In the genomic region with DNA sequence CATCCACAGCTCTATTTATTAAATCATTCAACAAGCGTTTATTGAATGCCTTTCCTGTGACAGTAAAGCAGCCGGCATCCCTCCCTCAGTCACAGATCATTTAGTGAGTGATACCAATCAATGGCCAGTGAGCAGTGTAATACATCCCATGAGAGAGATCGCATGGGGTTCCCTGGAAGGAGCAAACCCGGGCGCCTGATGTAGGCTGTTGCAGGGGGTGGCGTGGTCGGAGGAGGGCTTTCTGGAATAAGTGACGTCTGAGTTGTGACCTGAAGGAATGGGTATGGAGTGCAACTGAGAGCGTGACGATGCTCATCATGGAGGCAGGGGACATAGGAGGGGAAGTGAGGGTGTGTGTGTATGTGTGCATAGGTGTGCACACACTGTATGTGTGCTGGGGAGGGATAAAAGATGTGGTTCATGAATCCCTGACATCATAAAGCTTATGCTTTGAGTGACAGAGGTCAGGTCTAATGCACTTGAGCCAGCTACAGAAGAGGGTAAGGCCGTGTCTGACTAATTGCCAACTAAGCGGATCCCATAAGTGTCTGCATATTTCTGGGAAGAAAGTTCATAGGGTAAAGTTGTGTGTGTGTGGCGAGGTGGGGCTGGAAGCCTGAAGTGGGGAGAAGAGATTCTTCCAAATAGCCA, we compare ENCODE assay signal across 32 cellular contexts. TPM values are rescaled to one million over a fixed set of nuclear protein-coding genes. Genes with fewer than 3 reads are reported as not detected.
A peak's percentile ranks its signal among the peaks of the same experiment; 100 is the strongest.
DNase-seq lines count a peak whose midpoint lies in the region; ATAC-seq, FAIRE-seq and TF ChIP-seq lines count a peak whose summit lies in the region.
"Had no signal": no experiment of that assay in that cellular context is flagged by ENCODE, and none has a peak within 500 bp of the region (broad histone marks: within the 10 kb centered on the region; RNA-seq: fewer than 3 reads in every experiment).

No MANE protein-coding gene starts in this region.

- H3K4me3 Mint-ChIP-seq in activated naive CD4-positive, alpha-beta T cell treated with anti-CD3 and anti-CD28 coated beads, Interleukin-2, amount 50 U/mL, for 24 hours: no peak overlapping the region
- H3K4me3 Mint-ChIP-seq: brain, T-cell had no signal

- H3K4me1 Mint-ChIP-seq in activated naive CD4-positive, alpha-beta T cell treated with anti-CD3 and anti-CD28 coated beads, Interleukin-2, amount 50 U/mL, for 24 hours: peaks cover 87% of the 10 kb centered on the region

- H2AFZ ChIP-seq in K562 (ENCODE audit: low read depth, low read length): no peak overlapping the region
- H2AFZ ChIP-seq: hepatocyte had no signal

- no peak for TF ChIP-seq RAD21 in K562 (CRISPR knock-in tag; conservative IDR thresholded peaks at IDR 0.05 in 1 of 2, IDR thresholded peaks at IDR 0.05 in 1 of 2)

- TF ChIP-seq CTCF in K562 (IDR thresholded peaks at IDR 0.05 in 2 of 3, conservative IDR thresholded peaks at IDR 0.05 in 1 of 3; ENCODE audit: insufficient read depth in 2 of 3, low read depth in 1 of 3, low read length in 3 of 3): no peak
- TF ChIP-seq CTCF in spleen (IDR thresholded peaks at IDR 0.05 in 8 of 11, conservative IDR thresholded peaks at IDR 0.05 in 3 of 11): no peak

- H3K27ac ChIP-seq in K562 (ENCODE audit: extremely low read depth, low read depth, low read length) (no peak overlapping the region), spleen (peak overlapping the region in 4 of 8 donors; percentile 17 to 97 (median 96))
- H3K27ac ChIP-seq: 22Rv1, dorsolateral prefrontal cortex, gastrocnemius medialis, hepatocyte, left ventricle myocardium inferior, psoas muscle, vagina had no signal

- TF ChIP-seq POLR2A in K562 (conservative IDR thresholded peaks at IDR 0.05): no peak
- TF ChIP-seq POLR2A in spleen (IDR thresholded peaks at IDR 0.05): no peak

- intact Hi-C loops in K562 (cut with micrococcal nuclease): no loop called here
- intact Hi-C loops in spleen (cut with DNase I; ENCODE audit: low total_unique reads): loop anchor here (10.0 kb wide), 1 partner anchor 280 kb away; the partner anchor contains the start of gene DYRK3

- H3K9me3 ChIP-seq in K562 (replicated peaks; ENCODE audit: control insufficient read depth, insufficient read depth, low read depth, low read length): no peaks in the 10 kb centered on the region
- no peaks in the 10 kb centered on the region for H3K9me3 ChIP-seq in spleen
- H3K9me3 ChIP-seq: gastrocnemius medialis, left ventricle myocardium inferior, MG63, psoas muscle, vagina had no signal

- no TSS peak for BruUV-seq in K562 (replicated peaks; lab: Mats Ljungman, UMichigan)

- H3K27me3 Mint-ChIP-seq in activated naive CD4-positive, alpha-beta T cell treated with anti-CD3 and anti-CD28 coated beads, Interleukin-2, amount 50 U/mL, for 24 hours: no peaks in the 10 kb centered on the region
- H3K27me3 Mint-ChIP-seq: T-cell had no signal

- no peak for FAIRE-seq in K562 (lab: Jason Lieb, UNC)
- FAIRE-seq: GM19239, H54 had no signal

- DNase-seq in DMS79 treated with DMSO at 0.1 percent for 48 hours (lab: John Stamatoyannopoulos, UW): peak; percentile 33
- no peak for DNase-seq in DMS79 (lab: John Stamatoyannopoulos, UW)
- DNase-seq in activated naive CD4-positive, alpha-beta T cell treated with Interleukin-2 at 50 U/mL for 16 hours: no peak
- no peak for DNase-seq in K562 (ENCODE audit: extremely low read depth in 1 of 4, low spot score in 3 of 4)
- peak; percentile 56 for DNase-seq in spleen
- DNase-seq: cerebellar nuclear complex; DMS53; dorsolateral prefrontal cortex; gastrocnemius medialis; GDM1; left ventricle myocardium inferior; MG63; NCI-H1105 treated with DMSO at 0.1 percent for 48 hours; NCI-H2029 treated with DMSO at 0.1 percent for 48 hours; NCI-H2227 treated with DMSO at 0.1 percent for 48 hours; nucleus accumbens; psoas muscle; stimulated activated CD4-positive, alpha-beta T cell treated with anti-CD3 and anti-CD28 coated beads, Interleukin-15, amount 100 ng/mL, for 24 hours; stimulated activated naive CD8-positive, alpha-beta T cell treated with anti-CD3 and anti-CD28 coated beads, Interleukin-15, Interleukin-2, amounts not matched to agents 100 U/mL and 50 U/mL, for 24 hours; T-cell had no signal

- no peak overlapping the region for H3K4me3 ChIP-seq in K562
- H3K4me3 ChIP-seq in spleen: peak overlapping the region in 6 of 8 donors; percentile 1 to 74 (median 56)
- H3K4me3 ChIP-seq: dorsolateral prefrontal cortex, gastrocnemius medialis, hepatocyte, left ventricle myocardium inferior, MG63, psoas muscle, vagina had no signal

- H3K4me2 ChIP-seq in K562 (ENCODE audit: insufficient read depth, low read length): no peak overlapping the region
- H3K4me2 ChIP-seq: hepatocyte had no signal

- POLR2A ChIA-PET in K562 (lab: Yijun Ruan, JAX): interaction anchor here (0.6 kb wide), 1 partner anchor 321 kb away, joined by 3 read pairs; no protein-coding TSS in a partner anchor

- CTCF ChIA-PET in K562 (lab: Yijun Ruan, JAX; ENCODE audit: low intra/inter-chr PET ratio): interaction anchor here (1.1 kb wide), 1 partner anchor 307 kb away, joined by 3 read pairs; no protein-coding TSS in a partner anchor

- peaks cover 12% of the 10 kb centered on the region for H3K36me3 Mint-ChIP-seq in activated naive CD4-positive, alpha-beta T cell treated with anti-CD3 and anti-CD28 coated beads, Interleukin-2, amount 50 U/mL, for 24 hours
- H3K36me3 Mint-ChIP-seq: brain had no signal

- ATAC-seq in K562 (no peak), HG03521 (IDR thresholded peaks at IDR 0.05; ENCODE audit: unreplicated experiment) (no peak), GM21447 (IDR thresholded peaks at IDR 0.05; ENCODE audit: unreplicated experiment) (no peak)
- ATAC-seq: gastrocnemius medialis, psoas muscle, T-cell had no signal

- no peaks in the 10 kb centered on the region for H3K9me1 ChIP-seq in K562 (ENCODE audit: control insufficient read depth, insufficient read depth, low read length)

- H3K27ac Mint-ChIP-seq in activated naive CD4-positive, alpha-beta T cell treated with anti-CD3 and anti-CD28 coated beads, Interleukin-2, amount 50 U/mL, for 24 hours: peak overlapping the region; percentile 96
- H3K27ac Mint-ChIP-seq: brain had no signal

- H3K36me3 ChIP-seq in K562 (ENCODE audit: control insufficient read depth, insufficient read depth, low read length) (no peaks in the 10 kb centered on the region), spleen (peaks cover 0 to 91% (median 15%) of the 10 kb centered on the region in 6 donors)
- H3K36me3 ChIP-seq: gastrocnemius medialis, left ventricle myocardium inferior, MG63, vagina had no signal

- H3K27me3 ChIP-seq in K562 (ENCODE audit: control insufficient read depth in 2 of 2, insufficient read depth in 2 of 2, low read length in 2 of 2): peaks cover 36 to 47% of the 10 kb centered on the region in 2 experiments
- H3K27me3 ChIP-seq in spleen (replicated peaks in 1 of 7): peaks cover 0 to 8% (median 0%) of the 10 kb centered on the region in 7 donors
- H3K27me3 ChIP-seq: gastrocnemius medialis, MG63, vagina had no signal

- 0 out of 2 replicates have a peak, but pooled peaks cover 3% of the 10 kb centered on the region for H4K20me1 ChIP-seq in K562 (replicated peaks; ENCODE audit: control insufficient read depth, insufficient read depth, low read length)

- no peaks in the 10 kb centered on the region for H3K4me1 ChIP-seq in K562 (replicated peaks in 1 of 2; ENCODE audit: control insufficient read depth in 2 of 2, insufficient read depth in 2 of 2, low read length in 2 of 2)
- H3K4me1 ChIP-seq in spleen: peaks cover 30 to 91% (median 74%) of the 10 kb centered on the region in 6 donors
- H3K4me1 ChIP-seq: vagina had no signal

- H3K9ac ChIP-seq in K562 (ENCODE audit: insufficient read depth in 1 of 2, low read depth in 2 of 2, low read length in 2 of 2): no peak overlapping the region

- WGBS in K562 (ENCODE audit: insufficient coverage, low coverage, missing lambda C conversion rate): 3% methylated on average over 13 of the region's 13 CpGs
- 74 to 84% (median 82%) methylated on average over 13 of the region's 13 CpGs for WGBS in spleen, 5 donors

- H3K79me2 ChIP-seq in K562 (ENCODE audit: control insufficient read depth, insufficient read depth, low read length): no peaks in the 10 kb centered on the region
- H3K79me2 ChIP-seq: hepatocyte had no signal

- TF ChIP-seq EP300 in K562 (IDR thresholded peaks at IDR 0.05; ENCODE audit: low read length): no peak

- H3K9me3 Mint-ChIP-seq in activated naive CD4-positive, alpha-beta T cell treated with anti-CD3 and anti-CD28 coated beads, Interleukin-2, amount 50 U/mL, for 24 hours: no peaks in the 10 kb centered on the region
- H3K9me3 Mint-ChIP-seq: activated T-helper 2 cell treated with anti-CD3 and anti-CD28 coated beads, Interferon-gamma antibody, Interleukin-2, Interleukin-4, amounts not matched to agents 10 μg/mL and 5 μg/mL and 100 μg/mL, durations not matched to agents 14 hours and 24 hours and 36 hours; brain; T-cell had no signal

- in situ Hi-C loops in K562 (cut with MboI): loop anchor here (25.0 kb wide), 1 partner anchor 303 kb away; the partner anchor contains the start of gene EIF2D

RNA-seq across cellular contexts. Expression of gene FCMR, which starts 6.5 kb away (rescaled TPM):
- not detected in 2 replicates for total RNA-seq in K562 (2011; cell fraction: chromatin; rRNA removed; ENCODE audit: low replicate concordance)
- total RNA-seq in K562 (2011; cell fraction: nucleolus; rRNA removed): not detected in 2 replicates
- not detected in 2 replicates for total RNA-seq in K562 (2011; cell fraction: nucleoplasm; rRNA removed)
- not detected in 2 replicates for total RNA-seq in K562 (2014; rRNA removed)
- total RNA-seq in K562 (2014; rRNA removed; fragmentation: Illumina TruSeq; extraction: Trizol): not detected in 2 replicates
- 0.11 TPM in 1 of 2 replicates, not detected in the other for total RNA-seq in K562 (2015; rRNA removed; fragmentation: Illumina TruSeq; extraction: Trizol)
- 0.54 and 0.82 TPM in 2 replicates for total RNA-seq in K562 (2021)
- not detected in 2 replicates for polyA plus RNA-seq in K562 (2011; rRNA removed)
- polyA plus RNA-seq in K562 (2011; cell fraction: cytosol; rRNA removed): 0.22 and 0.28 TPM in 2 replicates
- 0.25 and 0.26 TPM in 2 replicates for polyA plus RNA-seq in K562 (2011; cell fraction: nucleus; rRNA removed)
- polyA plus RNA-seq in K562 (2012): 0.16 and 0.55 TPM in 2 replicates
- 0.30 and 0.32 TPM in 2 replicates for polyA plus RNA-seq in K562 (2014; fragmentation: Illumina TruSeq; extraction: Trizol)
- under 1 TPM in 1 of 2 experiments, not detected in 1; 0.11 TPM for polyA plus RNA-seq in K562 (2014; fragmentation: Nextera tagmentation; extraction: Ambion mirVana)
- polyA plus RNA-seq in K562 (2014; rRNA removed): not detected in 2 replicates
- polyA minus RNA-seq in K562 (2011; rRNA and poly(A)+ RNA removed): 0.32 TPM in 1 of 2 replicates, not detected in the other
- not detected in 2 replicates for polyA minus RNA-seq in K562 (2011; cell fraction: cytosol; rRNA and poly(A)+ RNA removed)
- polyA minus RNA-seq in K562 (2011; cell fraction: nucleus; rRNA and poly(A)+ RNA removed): not detected in 2 replicates
- 100 to 1,000 TPM; 136 to 269 (median 242) TPM for total RNA-seq in spleen
- polyA plus RNA-seq in spleen: 100 to 1,000 TPM; 165 to 229 (median 187) TPM
- total RNA-seq: myocyte had no signal

RNA-seq across cellular contexts. Expression of gene IL24, which starts 18.0 kb away (rescaled TPM):
- total RNA-seq in K562 (2011; cell fraction: chromatin; rRNA removed; ENCODE audit: low replicate concordance): not detected in 2 replicates
- total RNA-seq in K562 (2011; cell fraction: nucleolus; rRNA removed): not detected in 2 replicates
- total RNA-seq in K562 (2011; cell fraction: nucleoplasm; rRNA removed): not detected in 2 replicates
- not detected in 2 replicates for total RNA-seq in K562 (2014; rRNA removed)
- not detected in 2 replicates for total RNA-seq in K562 (2014; rRNA removed; fragmentation: Illumina TruSeq; extraction: Trizol)
- not detected in 2 replicates for total RNA-seq in K562 (2015; rRNA removed; fragmentation: Illumina TruSeq; extraction: Trizol)
- total RNA-seq in K562 (2021): not detected in 2 replicates
- not detected in 2 replicates for polyA plus RNA-seq in K562 (2011; rRNA removed)
- 0.04 and 0.06 TPM in 2 replicates for polyA plus RNA-seq in K562 (2011; cell fraction: cytosol; rRNA removed)
- 0.07 TPM in 1 of 2 replicates, not detected in the other for polyA plus RNA-seq in K562 (2011; cell fraction: nucleus; rRNA removed)
- 0.04 and 0.22 TPM in 2 replicates for polyA plus RNA-seq in K562 (2012)
- not detected in 2 replicates for polyA plus RNA-seq in K562 (2014; fragmentation: Illumina TruSeq; extraction: Trizol)
- polyA plus RNA-seq in K562 (2014; fragmentation: Nextera tagmentation; extraction: Ambion mirVana): under 1 TPM in 1 of 2 experiments, not detected in 1; 0.04 TPM
- polyA plus RNA-seq in K562 (2014; rRNA removed): 0.19 TPM in 1 of 2 replicates, not detected in the other
- polyA minus RNA-seq in K562 (2011; rRNA and poly(A)+ RNA removed): not detected in 2 replicates
- not detected in 2 replicates for polyA minus RNA-seq in K562 (2011; cell fraction: cytosol; rRNA and poly(A)+ RNA removed)
- polyA minus RNA-seq in K562 (2011; cell fraction: nucleus; rRNA and poly(A)+ RNA removed): not detected in 2 replicates
- total RNA-seq in spleen: under 1 TPM in 2 of 7 donors, not detected in 5; 0.30 to 0.34 TPM
- 1 to 10 TPM; 1.2 to 2.0 (median 1.4) TPM for polyA plus RNA-seq in spleen
- total RNA-seq: dorsolateral prefrontal cortex, gastrocnemius medialis, hepatocyte, left ventricle myocardium inferior, mesenteric fat pad, myocyte had no signal
- polyA plus RNA-seq: hepatocyte had no signal

RNA-seq across cellular contexts. Expression of gene PIGR, which starts 31.1 kb away (rescaled TPM):
- not detected in 2 replicates for total RNA-seq in K562 (2011; cell fraction: chromatin; rRNA removed; ENCODE audit: low replicate concordance)
- not detected in 2 replicates for total RNA-seq in K562 (2011; cell fraction: nucleolus; rRNA removed)
- total RNA-seq in K562 (2011; cell fraction: nucleoplasm; rRNA removed): not detected in 2 replicates
- total RNA-seq in K562 (2014; rRNA removed): 0.05 TPM in 1 of 2 replicates, not detected in the other
- not detected in 2 replicates for total RNA-seq in K562 (2014; rRNA removed; fragmentation: Illumina TruSeq; extraction: Trizol)
- 0.04 TPM in 1 of 2 replicates, not detected in the other for total RNA-seq in K562 (2015; rRNA removed; fragmentation: Illumina TruSeq; extraction: Trizol)
- 1.5 and 2.7 TPM in 2 replicates for total RNA-seq in K562 (2021)
- not detected in 2 replicates for polyA plus RNA-seq in K562 (2011; rRNA removed)
- polyA plus RNA-seq in K562 (2011; cell fraction: cytosol; rRNA removed): 0.01 TPM in 1 of 2 replicates, not detected in the other
- not detected in 2 replicates for polyA plus RNA-seq in K562 (2011; cell fraction: nucleus; rRNA removed)
- polyA plus RNA-seq in K562 (2012): 0.05 and 0.10 TPM in 2 replicates
- polyA plus RNA-seq in K562 (2014; fragmentation: Illumina TruSeq; extraction: Trizol): 0.03 TPM in 1 of 2 replicates, not detected in the other
- polyA plus RNA-seq in K562 (2014; fragmentation: Nextera tagmentation; extraction: Ambion mirVana): under 1 TPM; 0.01 to 0.03 TPM
- polyA plus RNA-seq in K562 (2014; rRNA removed): not detected in 2 replicates
- polyA minus RNA-seq in K562 (2011; rRNA and poly(A)+ RNA removed): not detected in 2 replicates
- polyA minus RNA-seq in K562 (2011; cell fraction: cytosol; rRNA and poly(A)+ RNA removed): not detected in 2 replicates
- not detected in 2 replicates for polyA minus RNA-seq in K562 (2011; cell fraction: nucleus; rRNA and poly(A)+ RNA removed)
- 1 to 10 TPM in 3 of 7 donors, under 1 TPM in 4; 0.37 to 1.7 (median 0.94) TPM for total RNA-seq in spleen
- under 1 TPM; 0.13 to 0.99 (median 0.30) TPM for polyA plus RNA-seq in spleen
- total RNA-seq: activated T-helper 2 cell treated with anti-CD3 and anti-CD28 coated beads, Interferon-gamma antibody, Interleukin-2, Interleukin-4, amounts not matched to agents 10 μg/mL and 5 μg/mL and 100 μg/mL, durations not matched to agents 14 hours and 24 hours and 36 hours; myocyte had no signal

RNA-seq across cellular contexts. Expression of gene IL20, which starts 49.8 kb away (rescaled TPM):
- not detected in 2 replicates for total RNA-seq in K562 (2011; cell fraction: chromatin; rRNA removed; ENCODE audit: low replicate concordance)
- not detected in 2 replicates for total RNA-seq in K562 (2011; cell fraction: nucleolus; rRNA removed)
- total RNA-seq in K562 (2011; cell fraction: nucleoplasm; rRNA removed): not detected in 2 replicates
- total RNA-seq in K562 (2014; rRNA removed): not detected in 2 replicates
- total RNA-seq in K562 (2014; rRNA removed; fragmentation: Illumina TruSeq; extraction: Trizol): not detected in 2 replicates
- total RNA-seq in K562 (2015; rRNA removed; fragmentation: Illumina TruSeq; extraction: Trizol): not detected in 2 replicates
- total RNA-seq in K562 (2021): not detected in 2 replicates
- not detected in 2 replicates for polyA plus RNA-seq in K562 (2011; rRNA removed)
- polyA plus RNA-seq in K562 (2011; cell fraction: cytosol; rRNA removed): not detected in 2 replicates
- not detected in 2 replicates for polyA plus RNA-seq in K562 (2011; cell fraction: nucleus; rRNA removed)
- not detected in 2 replicates for polyA plus RNA-seq in K562 (2012)
- polyA plus RNA-seq in K562 (2014; fragmentation: Illumina TruSeq; extraction: Trizol): not detected in 2 replicates
- not detected for polyA plus RNA-seq in K562 (2014; fragmentation: Nextera tagmentation; extraction: Ambion mirVana)
- not detected in 2 replicates for polyA plus RNA-seq in K562 (2014; rRNA removed)
- not detected in 2 replicates for polyA minus RNA-seq in K562 (2011; rRNA and poly(A)+ RNA removed)
- polyA minus RNA-seq in K562 (2011; cell fraction: cytosol; rRNA and poly(A)+ RNA removed): not detected in 2 replicates
- polyA minus RNA-seq in K562 (2011; cell fraction: nucleus; rRNA and poly(A)+ RNA removed): not detected in 2 replicates
- not detected for total RNA-seq in spleen
- polyA plus RNA-seq in spleen: not detected
- total RNA-seq: activated T-helper 2 cell treated with anti-CD3 and anti-CD28 coated beads, Interferon-gamma antibody, Interleukin-2, Interleukin-4, amounts not matched to agents 10 μg/mL and 5 μg/mL and 100 μg/mL, durations not matched to agents 14 hours and 24 hours and 36 hours; dorsolateral prefrontal cortex; gastrocnemius medialis; hepatocyte; left ventricle myocardium inferior; mesenteric fat pad; myocyte; T-cell; vagina had no signal
- polyA plus RNA-seq: hepatocyte, psoas muscle had no signal

RNA-seq across cellular contexts. Expression of gene FCAMR, which starts 55.0 kb away (rescaled TPM):
- total RNA-seq in K562 (2011; cell fraction: chromatin; rRNA removed; ENCODE audit: low replicate concordance): not detected in 2 replicates
- total RNA-seq in K562 (2011; cell fraction: nucleolus; rRNA removed): not detected in 2 replicates
- not detected in 2 replicates for total RNA-seq in K562 (2011; cell fraction: nucleoplasm; rRNA removed)
- total RNA-seq in K562 (2014; rRNA removed) (not detected in 2 replicates), K562 (2014; rRNA removed; fragmentation: Illumina TruSeq; extraction: Trizol) (not detected in 2 replicates), K562 (2015; rRNA removed; fragmentation: Illumina TruSeq; extraction: Trizol) (not detected in 2 replicates), K562 (2021) (not detected in 2 replicates), spleen (1 to 10 TPM in 1 of 7 donors, under 1 TPM in 4, not detected in 2; 0.16 to 1.0 (median 0.36) TPM)
- polyA plus RNA-seq in K562 (2011; rRNA removed) (not detected in 2 replicates), K562 (2014; fragmentation: Illumina TruSeq; extraction: Trizol) (not detected in 2 replicates), K562 (2014; fragmentation: Nextera tagmentation; extraction: Ambion mirVana) (not detected), K562 (2014; rRNA removed) (not detected in 2 replicates), spleen (1 to 10 TPM in 1 of 3 donors, under 1 TPM in 2; 0.38 to 1.3 (median 0.59) TPM)
- not detected in 2 replicates for polyA plus RNA-seq in K562 (2011; cell fraction: cytosol; rRNA removed)
- polyA plus RNA-seq in K562 (2011; cell fraction: nucleus; rRNA removed): not detected in 2 replicates
- polyA plus RNA-seq in K562 (2012): not detected in 2 replicates
- polyA minus RNA-seq in K562 (2011; rRNA and poly(A)+ RNA removed): not detected in 2 replicates
- not detected in 2 replicates for polyA minus RNA-seq in K562 (2011; cell fraction: cytosol; rRNA and poly(A)+ RNA removed)
- polyA minus RNA-seq in K562 (2011; cell fraction: nucleus; rRNA and poly(A)+ RNA removed): not detected in 2 replicates
- total RNA-seq: activated T-helper 2 cell treated with anti-CD3 and anti-CD28 coated beads, Interferon-gamma antibody, Interleukin-2, Interleukin-4, amounts not matched to agents 10 μg/mL and 5 μg/mL and 100 μg/mL, durations not matched to agents 14 hours and 24 hours and 36 hours; gastrocnemius medialis; left ventricle myocardium inferior; mesenteric fat pad; myocyte; psoas muscle; T-cell; vagina had no signal
- polyA plus RNA-seq: hepatocyte, psoas muscle had no signal

Comparison
In these comparisons a context has a peak if more than half of its experiments do, and no peak if none do; other contexts are left out.
1. DNase-seq: peak in DMS79 treated with DMSO at 0.1 percent for 48 hours (single experiment) and spleen (single experiment); none in DMS79 (single experiment), activated naive CD4-positive, alpha-beta T cell treated with Interleukin-2 at 50 U/mL for 16 hours (single experiment) and K562 (0 of 4).
2. RNA of gene FCMR, which starts 6.5 kb away (total RNA-seq): 136 to 269 TPM in spleen; 0.11 to 0.82 TPM in K562; every median in the first group is over 10 times any median in the second.